ENCODE assay signal across 16 cellular contexts in the genomic region with DNA sequence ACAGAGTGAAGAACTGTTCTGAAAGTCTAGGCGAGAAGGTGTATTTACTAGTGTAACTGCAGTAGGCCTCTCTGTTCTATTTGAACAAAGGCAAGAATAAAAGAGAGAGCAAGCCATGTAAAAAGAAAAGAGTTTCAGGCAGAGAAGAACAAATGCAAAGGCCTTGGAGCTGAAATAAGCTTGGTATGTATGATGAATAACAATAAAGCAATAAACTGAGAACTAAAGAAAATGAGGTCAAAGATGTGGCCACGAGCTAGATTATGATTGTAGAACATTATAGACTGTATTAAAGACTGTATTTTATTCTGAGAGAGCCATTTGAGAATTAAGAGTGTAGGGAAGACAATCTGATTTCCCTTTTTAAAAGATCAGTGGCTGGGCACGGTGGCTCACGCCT.
DNase-seq lines count a peak whose midpoint lies in the region; ATAC-seq and TF ChIP-seq lines count a peak whose summit lies in the region.
"Had no signal": no experiment of that assay in that cellular context is flagged by ENCODE, and none has a peak within 500 bp of the region (broad histone marks: within the 10 kb centered on the region; RNA-seq: fewer than 3 reads in every experiment).

No MANE protein-coding gene starts in this region.

- DNase-seq in activated T-cell treated with anti-CD3 and anti-CD28 coated beads, Interleukin-2, amount 50 U/mL, for 24 hours: no peak
- DNase-seq in activated T-cell treated with anti-CD3 and anti-CD28 coated beads for 4 hours (no peak), H9 (no peak), left colon (no peak), glutamatergic neuron (no peak), DMS79 (lab: John Stamatoyannopoulos, UW) (no peak)
- no peak for DNase-seq in stimulated activated effector memory CD8-positive, alpha-beta T cell treated with anti-CD3 and anti-CD28 coated beads, Interleukin-12 subunit alpha, Interleukin-12 subunit beta, amount 100 ng/mL, for 72 hours (ENCODE audit: low spot score in 2 of 2)
- DNase-seq: AML-193; CD4-positive, alpha-beta T cell; DMS153; DMS79 treated with DMSO at 0.1 percent for 48 hours; GF-D8 had no signal

- H3K4me2 ChIP-seq in H9 (ENCODE audit: insufficient read depth, insufficient read length, low read length): no peak overlapping the region
- H3K4me2 ChIP-seq: A549 had no signal

- H3K4me1 Mint-ChIP-seq in activated T-cell treated with anti-CD3 and anti-CD28 coated beads, Interleukin-2, amount 50 U/mL, for 24 hours (ENCODE audit: low read depth): no peaks in the 10 kb centered on the region
- H3K4me1 Mint-ChIP-seq in H9 (peaks cover 7 to 8% of the 10 kb centered on the region in 2 experiments; a peak in 3 of 4 replicates), glutamatergic neuron (ENCODE audit: low read depth, unreplicated experiment) (peaks cover 2% of the 10 kb centered on the region)
- no peaks in the 10 kb centered on the region for H3K4me1 Mint-ChIP-seq in stimulated activated effector memory CD8-positive, alpha-beta T cell treated with anti-CD3 and anti-CD28 coated beads, Interleukin-12 subunit alpha, Interleukin-12 subunit beta, amount 100 ng/mL, for 72 hours

- intact Hi-C loops in left colon (cut with DNase I, micrococcal nuclease): no loop called here

- no peak overlapping the region for H2BK15ac ChIP-seq in H9 (ENCODE audit: low read depth, low read length)

- H2AFZ ChIP-seq in H9 (ENCODE audit: low read length): no peak overlapping the region

- H3K23me2 ChIP-seq in H9 (ENCODE audit: insufficient read length, low read depth, low read length, poor library complexity, severe bottlenecking): no peaks in the 10 kb centered on the region

- no peaks in the 10 kb centered on the region for H4K20me1 ChIP-seq in H9 (ENCODE audit: control insufficient read depth, insufficient read depth, insufficient read length)

- peak; percentile 87 for ATAC-seq in left colon
- no peak for ATAC-seq in stimulated activated effector memory CD8-positive, alpha-beta T cell treated with anti-CD3 and anti-CD28 coated beads, Interleukin-12 subunit alpha, Interleukin-12 subunit beta, amount 100 ng/mL, for 72 hours
- ATAC-seq: A549 had no signal

- H3K23ac ChIP-seq in H9 (ENCODE audit: insufficient read length, low read depth, low read length): no peak overlapping the region

- no peak overlapping the region for H3K4me3 Mint-ChIP-seq in activated T-cell treated with anti-CD3 and anti-CD28 coated beads, Interleukin-2, amount 50 U/mL, for 24 hours
- H3K4me3 Mint-ChIP-seq in H9: no peak overlapping the region
- no peak overlapping the region for H3K4me3 Mint-ChIP-seq in stimulated activated effector memory CD8-positive, alpha-beta T cell treated with anti-CD3 and anti-CD28 coated beads, Interleukin-12 subunit alpha, Interleukin-12 subunit beta, amount 100 ng/mL, for 72 hours
- no peak overlapping the region for H3K4me3 Mint-ChIP-seq in glutamatergic neuron (ENCODE audit: unreplicated experiment)
- H3K4me3 Mint-ChIP-seq: CD4-positive, alpha-beta T cell had no signal

- no peak for TF ChIP-seq CTCF in H9 (conservative IDR thresholded peaks at IDR 0.05)
- no peak for TF ChIP-seq CTCF in glutamatergic neuron (IDR thresholded peaks at IDR 0.05; ENCODE audit: partially characterized antibody, unreplicated experiment)

- H3K79me1 ChIP-seq in H9 (ENCODE audit: insufficient read depth, low read depth, low read length, poor library complexity, severe bottlenecking): no peaks in the 10 kb centered on the region

- no peak overlapping the region for H2BK120ac ChIP-seq in H9 (ENCODE audit: low read depth, low read length, poor library complexity, severe bottlenecking)

- no peak overlapping the region for H2BK12ac ChIP-seq in H9 (ENCODE audit: insufficient read length, low read depth, low read length)

- no peaks in the 10 kb centered on the region for H3K9me3 ChIP-seq in H9 (ENCODE audit: control insufficient read depth, low read depth, low read length)
- H3K9me3 ChIP-seq: A549, HAP-1 had no signal

- H3K9ac ChIP-seq in H9 (ENCODE audit: extremely low read depth, insufficient read length, low read length): no peak overlapping the region

- no CpG with 5 or more reads among the region's 4 CpGs for WGBS in H9 (ENCODE audit: extremely low coverage, insufficient read length, low lambda C conversion rate)

- H3T11ph ChIP-seq in H9 (ENCODE audit: low read length): no peak overlapping the region

- H3K79me2 ChIP-seq in H9 (ENCODE audit: insufficient read depth, low read length): no peaks in the 10 kb centered on the region

- H3K56ac ChIP-seq in H9 (ENCODE audit: insufficient read length, low read depth, low read length): no peak overlapping the region

- H4K8ac ChIP-seq in H9 (replicated peaks; ENCODE audit: insufficient read length, low read depth, low read length): no peak overlapping the region

- no peak overlapping the region for H3K4ac ChIP-seq in H9 (ENCODE audit: low read depth, low read length)

- no peak overlapping the region for H2BK5ac ChIP-seq in H9 (ENCODE audit: insufficient read length, low read length)

- no peak overlapping the region for H2BK20ac ChIP-seq in H9 (ENCODE audit: low read depth, low read length, poor library complexity, severe bottlenecking)

- no peak overlapping the region for H2AK5ac ChIP-seq in H9 (ENCODE audit: insufficient read length, low read length)

- no peak overlapping the region for H3K27ac ChIP-seq in H9 (ENCODE audit: insufficient read length, low read depth, low read length)
- H3K27ac ChIP-seq: 22Rv1, A549, C4-2B had no signal

- peaks cover 56% of the 10 kb centered on the region for H3K36me3 Mint-ChIP-seq in activated T-cell treated with anti-CD3 and anti-CD28 coated beads, Interleukin-2, amount 50 U/mL, for 24 hours (ENCODE audit: low read depth)
- H3K36me3 Mint-ChIP-seq in H9 (ENCODE audit: insufficient read depth in 1 of 3, low read depth in 3 of 3) (peaks cover 2 to 18% (median 8%) of the 10 kb centered on the region in 3 experiments; a peak in 6 of 7 replicates), glutamatergic neuron (ENCODE audit: unreplicated experiment) (no peaks in the 10 kb centered on the region)
- H3K36me3 Mint-ChIP-seq in stimulated activated effector memory CD8-positive, alpha-beta T cell treated with anti-CD3 and anti-CD28 coated beads, Interleukin-12 subunit alpha, Interleukin-12 subunit beta, amount 100 ng/mL, for 72 hours: peaks cover 39% of the 10 kb centered on the region

- H3K27me3 Mint-ChIP-seq in activated T-cell treated with anti-CD3 and anti-CD28 coated beads, Interleukin-2, amount 50 U/mL, for 24 hours: no peaks in the 10 kb centered on the region
- H3K27me3 Mint-ChIP-seq in H9 (ENCODE audit: low read depth): no peaks in the 10 kb centered on the region
- no peaks in the 10 kb centered on the region for H3K27me3 Mint-ChIP-seq in glutamatergic neuron (ENCODE audit: unreplicated experiment)
- H3K27me3 Mint-ChIP-seq: CD4-positive, alpha-beta T cell had no signal

- H3K27me3 ChIP-seq in H9 (ENCODE audit: insufficient read depth, low read length): no peaks in the 10 kb centered on the region

- H3K18ac ChIP-seq in H9 (ENCODE audit: insufficient read length, low read depth, low read length): no peak overlapping the region

- H3K9me3 Mint-ChIP-seq in activated T-cell treated with anti-CD3 and anti-CD28 coated beads, Interleukin-2, amount 50 U/mL, for 24 hours: no peaks in the 10 kb centered on the region
- H3K9me3 Mint-ChIP-seq in H9 (no peaks in the 10 kb centered on the region), glutamatergic neuron (ENCODE audit: unreplicated experiment) (no peaks in the 10 kb centered on the region)
- no peaks in the 10 kb centered on the region for H3K9me3 Mint-ChIP-seq in stimulated activated effector memory CD8-positive, alpha-beta T cell treated with anti-CD3 and anti-CD28 coated beads, Interleukin-12 subunit alpha, Interleukin-12 subunit beta, amount 100 ng/mL, for 72 hours
- H3K9me3 Mint-ChIP-seq: CD4-positive, alpha-beta T cell had no signal

- H4K91ac ChIP-seq in H9 (ENCODE audit: insufficient read length, low read depth, low read length): no peak overlapping the region

- H3K4me1 ChIP-seq in H9 (ENCODE audit: insufficient read depth, low read length): no peaks in the 10 kb centered on the region
- H3K4me1 ChIP-seq: A549 had no signal

- peak overlapping the region; percentile 2 for H3K27ac Mint-ChIP-seq in activated T-cell treated with anti-CD3 and anti-CD28 coated beads, Interleukin-2, amount 50 U/mL, for 24 hours
- H3K27ac Mint-ChIP-seq in H9 (peak overlapping the region in 2 of 3 experiments; percentile 15 to 66; a peak in 5 of 7 replicates), glutamatergic neuron (ENCODE audit: unreplicated experiment) (no peak overlapping the region)
- H3K27ac Mint-ChIP-seq in stimulated activated effector memory CD8-positive, alpha-beta T cell treated with anti-CD3 and anti-CD28 coated beads, Interleukin-12 subunit alpha, Interleukin-12 subunit beta, amount 100 ng/mL, for 72 hours: peak overlapping the region; percentile 8
- H3K27ac Mint-ChIP-seq: CD4-positive, alpha-beta T cell had no signal

- no peak overlapping the region for H4K5ac ChIP-seq in H9 (ENCODE audit: insufficient read length, low read depth, low read length)

- no peak overlapping the region for H3K14ac ChIP-seq in H9 (ENCODE audit: insufficient read depth, low read length)
